ENCODE assay signal across 8 cellular contexts in genomic region chr6:169723991-169724553, GRCh38. TPM values are rescaled to one million over a fixed set of nuclear protein-coding genes. Genes with fewer than 3 reads are reported as not detected.
DNase-seq lines count a peak whose midpoint lies in the region; ATAC-seq, FAIRE-seq and TF ChIP-seq lines count a peak whose summit lies in the region.

Gene PHF10, minus strand, starts transcription at chr6:169724500. Its CDS starts 569 bp downstream, at chr6:169723931.

- peaks cover 36% of the 10 kb centered on the region for H3K4me1 Mint-ChIP-seq in activated naive CD8-positive, alpha-beta T cell treated with anti-CD3 and anti-CD28 coated beads, Interleukin-2, amount 10 ng/mL, durations not matched to agents 7 days and 5 days

- H3K4me1 ChIP-seq in A549 (peaks cover 28% of the 10 kb centered on the region), prostate gland (replicated peaks) (peaks cover 13% of the 10 kb centered on the region)

- peaks cover 4% of the 10 kb centered on the region for H3K27me3 Mint-ChIP-seq in activated naive CD8-positive, alpha-beta T cell treated with anti-CD3 and anti-CD28 coated beads, Interleukin-2, amount 10 ng/mL, durations not matched to agents 7 days and 5 days

- peak within 1 kb of the TSS; percentile 77 for H3K4me3 ChIP-seq in A549
- H3K4me3 ChIP-seq in prostate gland = peak within 1 kb of the TSS; percentile 63 to 82

- peak within 1 kb of the TSS; percentile 94 for H3K4me3 Mint-ChIP-seq in activated naive CD8-positive, alpha-beta T cell treated with anti-CD3 and anti-CD28 coated beads, Interleukin-2, amount 10 ng/mL, durations not matched to agents 7 days and 5 days

- no peaks in the 10 kb centered on the region for H3K9me3 Mint-ChIP-seq in activated naive CD8-positive, alpha-beta T cell treated with anti-CD3 and anti-CD28 coated beads, Interleukin-2, amount 10 ng/mL, durations not matched to agents 7 days and 5 days

- WGBS in A549 (ENCODE audit: missing lambda C conversion rate) = no CpG with 5 or more reads among the region's 98 CpGs
- 1% methylated on average over 44 of the region's 98 CpGs for WGBS in prostate gland

- peak within 1 kb of the TSS; percentile 95 for H3K27ac Mint-ChIP-seq in activated naive CD8-positive, alpha-beta T cell treated with anti-CD3 and anti-CD28 coated beads, Interleukin-2, amount 10 ng/mL, durations not matched to agents 7 days and 5 days

- H3K36me3 ChIP-seq in prostate gland = no peaks in the 10 kb centered on the region

- DNase-seq in A549 (ENCODE audit: low read depth in 1 of 2, low spot score in 1 of 2) (peak in 1 of 2 experiments; percentile 42), RPMI7951 (ENCODE audit: low read depth) (peak; percentile 35), left cardiac atrium (peak; percentile 49), prostate gland (ENCODE audit: low spot score) (peak; percentile 22), islet precursor cell (no peak)
- DNase-seq in activated naive CD8-positive, alpha-beta T cell treated with anti-CD3 and anti-CD28 coated beads, Interleukin-2, amount 10 ng/mL, durations not matched to agents 7 days and 5 days = peak; percentile 71

- no peak for FAIRE-seq in A549 (lab: Jason Lieb, UNC)

- no peaks in the 10 kb centered on the region for H3K27me3 ChIP-seq in prostate gland (replicated peaks; ENCODE audit: insufficient read depth)

- TF ChIP-seq CTCF in A549 (IDR thresholded peaks at IDR 0.05) (no peak), prostate gland (IDR thresholded peaks at IDR 0.05) (no peak)

- no peak for TF ChIP-seq RAD21 in A549 (conservative IDR thresholded peaks at IDR 0.05 in 1 of 2, IDR thresholded peaks at IDR 0.05 in 1 of 2)

- CTCF ChIA-PET in A549 (lab: Yijun Ruan, JAX) = no interaction called here

- H3K36me3 Mint-ChIP-seq in activated naive CD8-positive, alpha-beta T cell treated with anti-CD3 and anti-CD28 coated beads, Interleukin-2, amount 10 ng/mL, durations not matched to agents 7 days and 5 days = peaks cover 15% of the 10 kb centered on the region

- TF ChIP-seq EP300 in A549 (IDR thresholded peaks at IDR 0.05) = no peak

- H3K27ac ChIP-seq in A549 = peak within 1 kb of the TSS; percentile 96 to 99
- peak within 1 kb of the TSS; percentile 89 to 94 for H3K27ac ChIP-seq in prostate gland

- peak within 1 kb of the TSS; percentile 94 for H3K4me2 ChIP-seq in A549

- POLR2A ChIA-PET in A549 (lab: Yijun Ruan, JAX) = interaction anchor here (2.8 kb wide), 1 partner anchor 22 kb away, joined by 13 read pairs; the partner anchor contains the start of genes C6orf120 and WDR27
- POLR2A ChIA-PET in activated naive CD8-positive, alpha-beta T cell treated with anti-CD3 and anti-CD28 coated beads, Interleukin-2, amount 10 ng/mL, durations not matched to agents 7 days and 5 days (lab: Charles Lee) = interaction anchor here (0.6 to 2.9 kb wide), 4 partner anchors 22 to 738 kb away, joined by 3 to 20 read pairs (median 12); partner anchors contain the start of genes C6orf120, DYNLT2, ERMARD and WDR27

- peak; percentile 8 to 72; a peak in 5 of 6 replicates for ATAC-seq in A549
- ATAC-seq in GM18861 (IDR thresholded peaks at IDR 0.05; ENCODE audit: unreplicated experiment) = peak; percentile 22
- ATAC-seq in HG03039 (IDR thresholded peaks at IDR 0.05; ENCODE audit: unreplicated experiment) = peak; percentile 47
- ATAC-seq in activated naive CD8-positive, alpha-beta T cell treated with anti-CD3 and anti-CD28 coated beads, Interleukin-2, amount 10 ng/mL, durations not matched to agents 7 days and 5 days (ENCODE audit: low read depth) = peak; percentile 53
- peak; percentile 2 to 70 for ATAC-seq in left cardiac atrium

- TF ChIP-seq POLR2A in A549 (IDR thresholded peaks at IDR 0.05; ENCODE audit: low read length) (no peak), prostate gland (IDR thresholded peaks at IDR 0.05) (no peak)

- no peaks in the 10 kb centered on the region for H3K9me3 ChIP-seq in A549
- H3K9me3 ChIP-seq in prostate gland = no peaks in the 10 kb centered on the region

- intact Hi-C loops in left cardiac atrium (cut with DNase I) (loop anchor here in 1 of 2 donors (2.0 kb wide), 1 partner anchor 27 kb away; the partner anchor contains the start of genes DYNLT2 and ERMARD), prostate gland (cut with DNase I) (loop anchor here (1.0 kb wide), 1 partner anchor 22 kb away; the partner anchor contains the start of genes C6orf120 and WDR27)

TF ChIP-seq in A549, 52 proteins besides CTCF, POLR2A, EP300 and RAD21:
- TF ChIP-seq RCOR1 (IDR thresholded peaks at IDR 0.05; ENCODE audit: low read depth, low read length) (no peak), ZC3H11A (IDR thresholded peaks at IDR 0.05) (no peak), FOSB (CRISPR knock-in tag; IDR thresholded peaks at IDR 0.05) (no peak), HEYL (CRISPR knock-in tag; IDR thresholded peaks at IDR 0.05) (no peak), ZFP36 (IDR thresholded peaks at IDR 0.05; ENCODE audit: borderline replicate concordance, partially characterized antibody) (no peak), HOXB13 (CRISPR knock-in tag; IDR thresholded peaks at IDR 0.05; ENCODE audit: low read depth) (no peak), CBX8 (IDR thresholded peaks at IDR 0.05) (no peak), BCL3 (IDR thresholded peaks at IDR 0.05) (no peak)
TF ChIP-seq in A549: peak in this region for 0.

RNA-seq across cellular contexts. Expression of gene PHF10, which starts in this region (rescaled TPM):
- 29.3 and 29.6 TPM in 2 replicates for polyA plus RNA-seq in A549 (2011; rRNA removed)
- polyA plus RNA-seq in A549 (2012; cell fraction: cytosol; rRNA removed) = 13.5 and 14.0 TPM in 2 replicates
- polyA plus RNA-seq in A549 (2012; cell fraction: nucleus; rRNA removed) = 6.0 and 11.1 TPM in 2 replicates
- polyA plus RNA-seq in A549 (2017; fragmentation: RNase III; extraction: RNeasy Plus Mini Kit Qiagen cat#74134 plus additional on column Dnase treatment) = 21.9 to 23.3 TPM (median 22.6 TPM) in 3 replicates
- polyA minus RNA-seq in A549 (2011; rRNA and poly(A)+ RNA removed) = 9.1 and 9.2 TPM in 2 replicates
- total RNA-seq in RPMI7951 (2014; rRNA removed; shearing (Covaris generic)) = 19.3 and 26.6 TPM in 2 replicates
- 10 to 100 TPM; 67.2 to 71.0 TPM for total RNA-seq in activated naive CD8-positive, alpha-beta T cell treated with anti-CD3 and anti-CD28 coated beads, Interleukin-2, amount 10 ng/mL, durations not matched to agents 7 days and 5 days
- total RNA-seq in left cardiac atrium = 10 to 100 TPM; 49.7 to 59.0 TPM
- 10 to 100 TPM; 45.9 to 50.4 TPM for total RNA-seq in prostate gland
